1 cellular context compared by ENCODE assay signal in genomic region chr12:2745655-2746054, GRCh38.
TF ChIP-seq lines count a peak whose summit lies in the region.

No MANE protein-coding gene starts in this region.

TF ChIP-seq in IMR-90, 13 proteins besides CTCF, POLR2A, EP300 and RAD21 (continued from another document):
- no peak for TF ChIP-seq USF2 (IDR thresholded peaks at IDR 0.05; ENCODE audit: low read depth, low read length)
- no peak for TF ChIP-seq FOS (IDR thresholded peaks at IDR 0.05; ENCODE audit: low read depth, low read length)
- no peak for TF ChIP-seq CEBPB (IDR thresholded peaks at IDR 0.05; ENCODE audit: low read depth, low read length)
- no peak for TF ChIP-seq MAFK (IDR thresholded peaks at IDR 0.05; ENCODE audit: low read depth, low read length)
- no peak for TF ChIP-seq SMC3 (IDR thresholded peaks at IDR 0.05; ENCODE audit: low read depth, low read length)
